8 cellular contexts compared by ENCODE assay signal in genomic region chr1:46603481-46603857, GRCh38. TPM values are rescaled to one million over a fixed set of nuclear protein-coding genes. Genes with fewer than 3 reads are reported as not detected.
DNase-seq lines count a peak whose midpoint lies in the region; ATAC-seq, FAIRE-seq and TF ChIP-seq lines count a peak whose summit lies in the region.

No MANE protein-coding gene starts in this region.

- no peaks in the 10 kb centered on the region for H3K9me3 ChIP-seq in BLaER1 treated with 17β-estradiol and CSF1 and Interleukin-3, amounts not matched to agents 10 nM and 100 nM (replicated peaks in 1 of 11)
- H3K9me3 ChIP-seq in IMR-90 (ENCODE audit: control insufficient read depth, insufficient read depth, low read length) (no peaks in the 10 kb centered on the region), mucosa of descending colon (no peaks in the 10 kb centered on the region)

- H3K27ac Mint-ChIP-seq in central memory CD8-positive, alpha-beta T cell (ENCODE audit: low read depth) = peak overlapping the region; percentile 91

- TF ChIP-seq POLR2A in IMR-90 (IDR thresholded peaks at IDR 0.05; ENCODE audit: low read depth, low read length) (no peak), H54 (IDR thresholded peaks at IDR 0.05; ENCODE audit: low read depth, low read length) (no peak)

- peak overlapping the region; percentile 69 to 99 (median 77) for H3K27ac ChIP-seq in BLaER1 treated with 17β-estradiol and CSF1 and Interleukin-3, amounts not matched to agents 10 nM and 100 nM
- H3K27ac ChIP-seq in IMR-90 (ENCODE audit: insufficient read depth, low read length) = no peak overlapping the region

- no peak overlapping the region for H2BK15ac ChIP-seq in IMR-90 (ENCODE audit: low read depth, low read length)

- no TSS peak for BruUV-seq in IMR-90 (replicated peaks; lab: Mats Ljungman, UMichigan)

- H4K5ac ChIP-seq in IMR-90 (ENCODE audit: low read depth, low read length) = no peak overlapping the region

- no peak for FAIRE-seq in H54 (lab: Jason Lieb, UNC)

- TF ChIP-seq RAD21 in IMR-90 (IDR thresholded peaks at IDR 0.05; ENCODE audit: low read length) = no peak

- H3K4ac ChIP-seq in IMR-90 (ENCODE audit: low read depth, low read length) = peak overlapping the region; percentile 46

- H3K27me3 ChIP-seq in BLaER1 treated with 17β-estradiol and CSF1 and Interleukin-3, amounts not matched to agents 10 nM and 100 nM = no peaks in the 10 kb centered on the region
- no peaks in the 10 kb centered on the region for H3K27me3 ChIP-seq in IMR-90 (ENCODE audit: control insufficient read depth, insufficient read depth, low read length)

- peak overlapping the region; percentile 98 for H2AFZ ChIP-seq in IMR-90 (replicated peaks; ENCODE audit: low read length, poor library complexity)

- H3K9me1 ChIP-seq in IMR-90 (ENCODE audit: insufficient read depth, low read length) = peaks cover 20% of the 10 kb centered on the region

- peak overlapping the region; percentile 76; the same call in 1 of the 2 replicates for H3K23ac ChIP-seq in IMR-90 (ENCODE audit: low read depth, low read length)

- H2BK20ac ChIP-seq in IMR-90 (ENCODE audit: low read depth, low read length) = no peak overlapping the region

- peaks cover 44 to 84% (median 71%) of the 10 kb centered on the region in 10 experiments for H3K4me1 ChIP-seq in BLaER1 treated with 17β-estradiol and CSF1 and Interleukin-3, amounts not matched to agents 10 nM and 100 nM
- H3K4me1 ChIP-seq in IMR-90 (ENCODE audit: control insufficient read depth, insufficient read depth, low read length) = peaks cover 12% of the 10 kb centered on the region
- peaks cover 18% of the 10 kb centered on the region for H3K4me1 ChIP-seq in mucosa of descending colon (ENCODE audit: low read depth)

- peak overlapping the region; percentile 75 to 99 (median 93) for H3K4me2 ChIP-seq in BLaER1 treated with 17β-estradiol and CSF1 and Interleukin-3, amounts not matched to agents 10 nM and 100 nM
- peak overlapping the region; percentile 93 for H3K4me2 ChIP-seq in IMR-90 (ENCODE audit: low read depth, low read length)

- H4K91ac ChIP-seq in IMR-90 (ENCODE audit: insufficient read depth, low read depth, low read length) = no peak overlapping the region

- dilution Hi-C loops in IMR-90 (cut with HindIII; ENCODE audit: low sequenced_read_pairs, unreplicated experiment) = no loop called here

- H3K36me3 ChIP-seq in BLaER1 treated with 17β-estradiol and CSF1 and Interleukin-3, amounts not matched to agents 10 nM and 100 nM = peaks cover 8 to 48% (median 16%) of the 10 kb centered on the region in 11 experiments; a peak in 21 of 22 replicates
- H3K36me3 ChIP-seq in IMR-90 (ENCODE audit: control insufficient read depth, insufficient read depth, low read length) (peaks cover 7% of the 10 kb centered on the region), mucosa of descending colon (ENCODE audit: low read depth) (no peaks in the 10 kb centered on the region)

- peak overlapping the region; percentile 35 for H2AK9ac ChIP-seq in IMR-90 (replicated peaks; ENCODE audit: low read depth, low read length, poor library complexity)

- TF ChIP-seq CTCF in IMR-90 (conservative IDR thresholded peaks at IDR 0.05; ENCODE audit: low read depth, low read length) (no peak), mucosa of descending colon (IDR thresholded peaks at IDR 0.05) (no peak), GM13977 (IDR thresholded peaks at IDR 0.05; ENCODE audit: extremely low read depth, insufficient read depth, missing control alignments) (no peak)

- peak overlapping the region; percentile 72; the same call in 1 of the 2 replicates for H3K14ac ChIP-seq in IMR-90 (replicated peaks; ENCODE audit: low read depth, low read length)

- H4K20me1 ChIP-seq in BLaER1 treated with 17β-estradiol and CSF1 and Interleukin-3, amounts not matched to agents 10 nM and 100 nM = peaks cover 0 to 9% (median 0%) of the 10 kb centered on the region in 11 experiments; a peak in 4 of 22 replicates
- peaks cover 15% of the 10 kb centered on the region; the same call in 1 of the 2 replicates for H4K20me1 ChIP-seq in IMR-90 (ENCODE audit: insufficient read depth, low read length)

- H3K4me3 ChIP-seq in BLaER1 treated with 17β-estradiol and CSF1 and Interleukin-3, amounts not matched to agents 10 nM and 100 nM = peak overlapping the region; percentile 64 to 89 (median 82)
- H3K4me3 ChIP-seq in IMR-90 (ENCODE audit: insufficient read depth, low read depth, low read length) = peak overlapping the region; percentile 92
- H3K4me3 ChIP-seq in mucosa of descending colon = peak overlapping the region; percentile 72

- no peak overlapping the region for H3K18ac ChIP-seq in IMR-90 (ENCODE audit: low read depth, low read length)

- H3K4me1 Mint-ChIP-seq in central memory CD8-positive, alpha-beta T cell = peaks cover 73% of the 10 kb centered on the region

- H2AK5ac ChIP-seq in IMR-90 (ENCODE audit: low read depth, low read length) = peak overlapping the region; percentile 54; the same call in 1 of the 2 replicates

- intact Hi-C loops in IMR-90 (cut with micrococcal nuclease) = loop anchor here (5.0 kb wide), 1 partner anchor 114 kb away; the partner anchor contains the start of gene EFCAB14
- intact Hi-C loops in mucosa of descending colon (cut with DNase I, micrococcal nuclease) = no loop called here

- H2BK5ac ChIP-seq in IMR-90 (ENCODE audit: low read depth, low read length, poor library complexity, severe bottlenecking) = no peak overlapping the region

- H2BK120ac ChIP-seq in IMR-90 (ENCODE audit: low read depth, low read length) = no peak overlapping the region

- no peaks in the 10 kb centered on the region for H3K9me3 Mint-ChIP-seq in central memory CD8-positive, alpha-beta T cell

- in situ Hi-C loops in IMR-90 (cut with MboI; ENCODE audit: low sequenced_read_pairs) = no loop called here
- in situ Hi-C loops in GM13977 (cut with MboI; ENCODE audit: low pct_unique_long_range_greater_than_20kb, low sequenced_read_pairs, unreplicated experiment) = no loop called here

- H3K79me1 ChIP-seq in IMR-90 (ENCODE audit: low read depth in 1 of 2, low read length in 2 of 2) = peaks cover 27 to 54% of the 10 kb centered on the region in 2 experiments

- ATAC-seq in IMR-90 (ENCODE audit: low read depth) = peak; percentile 2
- no peak for ATAC-seq in central memory CD8-positive, alpha-beta T cell (replicated peaks; ENCODE audit: extremely low read depth, poor library complexity, severe bottlenecking)
- ATAC-seq in mucosa of descending colon = peak; percentile 19

- CTCF ChIA-PET in IMR-90 (lab: Yijun Ruan, JAX) = interaction anchor here (1.6 kb wide), 1 partner anchor 8 kb away, joined by 8 read pairs; no protein-coding TSS in a partner anchor

- peak overlapping the region; percentile 75 to 94 (median 86) for H3K9ac ChIP-seq in BLaER1 treated with 17β-estradiol and CSF1 and Interleukin-3, amounts not matched to agents 10 nM and 100 nM
- peak overlapping the region; percentile 76 for H3K9ac ChIP-seq in IMR-90 (ENCODE audit: low read depth, low read length)

- peaks cover 17% of the 10 kb centered on the region for H3K36me3 Mint-ChIP-seq in central memory CD8-positive, alpha-beta T cell (ENCODE audit: insufficient read depth)

- peak overlapping the region; percentile 91 for H3K4me3 Mint-ChIP-seq in central memory CD8-positive, alpha-beta T cell

- H3K27me3 Mint-ChIP-seq in central memory CD8-positive, alpha-beta T cell = no peaks in the 10 kb centered on the region

- H4K8ac ChIP-seq in IMR-90 (ENCODE audit: low read depth in 2 of 2, low read length in 2 of 2) = peak overlapping the region; percentile 39 to 74; a peak in 2 of 4 replicates

- 0 out of 2 replicates have a peak overlapping the region, but pooled peaks have one; percentile 47 for H3K56ac ChIP-seq in IMR-90 (ENCODE audit: extremely low read depth, insufficient read depth, low read length)

- no peak for DNase-seq in IMR-90
- no peak for DNase-seq in central memory CD8-positive, alpha-beta T cell (ENCODE audit: low spot score in 2 of 2)
- peak in 1 of 3 donors; percentile 21 for DNase-seq in mucosa of descending colon
- no peak for DNase-seq in effector CD8-positive, alpha-beta T cell (lab: John Stamatoyannopoulos, UW)
- no peak for DNase-seq in UCSD-AML1 (lab: John Stamatoyannopoulos, UW; ENCODE audit: unreplicated experiment)
- no peak for DNase-seq in H54 (ENCODE audit: insufficient read length, low spot score)
- no peak for DNase-seq in GM13977 (ENCODE audit: low spot score)

- POLR2A ChIA-PET in IMR-90 (lab: Charles Lee; ENCODE audit: unreplicated experiment) = interaction anchor here (1.2 kb wide), 1 partner anchor 11 kb away, joined by 4 read pairs; no protein-coding TSS in a partner anchor

- 0% methylated on average over 2 of the region's 2 CpGs; no CpG with 5 or more reads in 1 of the 2 experiments for WGBS in IMR-90 (ENCODE audit: extremely low coverage in 2 of 2, insufficient read length in 1 of 2), 2 experiments

TF ChIP-seq in IMR-90, 13 proteins besides CTCF, POLR2A, EP300 and RAD21 (continues in another document):
- TF ChIP-seq SMC3 (IDR thresholded peaks at IDR 0.05; ENCODE audit: low read depth, low read length) (no peak), RCOR1 (IDR thresholded peaks at IDR 0.05; ENCODE audit: insufficient replicate concordance, low read length) (no peak), MXI1 (IDR thresholded peaks at IDR 0.05; ENCODE audit: borderline replicate concordance, low read depth, low read length) (no peak), USF2 (IDR thresholded peaks at IDR 0.05; ENCODE audit: low read depth, low read length) (no peak), FOS (IDR thresholded peaks at IDR 0.05; ENCODE audit: low read depth, low read length) (no peak)

RNA-seq across cellular contexts. Expression of gene MKNK1, which starts 0.6 kb away (rescaled TPM):
- total RNA-seq in IMR-90 (2012; rRNA removed) = 14.3 and 16.4 TPM in 2 replicates
- polyA plus RNA-seq in IMR-90 (2012; rRNA removed) = 32.9 and 35.2 TPM in 2 replicates
- polyA plus RNA-seq in IMR-90 (2012; cell fraction: cytosol; rRNA removed) = 19.1 and 20.7 TPM in 2 replicates
- polyA plus RNA-seq in IMR-90 (2012; cell fraction: nucleus; rRNA removed; ENCODE audit: low replicate concordance) = 196 and 231 TPM in 2 replicates
- 10 to 100 TPM; 51.5 to 65.7 (median 59.3) TPM for total RNA-seq in mucosa of descending colon

RNA-seq across cellular contexts. Expression of gene MOB3C, which starts 13.1 kb away (rescaled TPM):
- 6.4 and 7.3 TPM in 2 replicates for total RNA-seq in IMR-90 (2012; rRNA removed)
- 8.3 and 9.0 TPM in 2 replicates for polyA plus RNA-seq in IMR-90 (2012; rRNA removed)
- 7.2 and 9.7 TPM in 2 replicates for polyA plus RNA-seq in IMR-90 (2012; cell fraction: cytosol; rRNA removed)
- polyA plus RNA-seq in IMR-90 (2012; cell fraction: nucleus; rRNA removed; ENCODE audit: low replicate concordance) = 22.3 and 26.0 TPM in 2 replicates
- total RNA-seq in mucosa of descending colon = 10 to 100 TPM; 15.4 to 24.4 (median 17.4) TPM

RNA-seq across cellular contexts. Expression of gene KNCN, which starts 52.0 kb away (rescaled TPM):
- total RNA-seq in IMR-90 (2012; rRNA removed) (not detected in 2 replicates), mucosa of descending colon (not detected)
- polyA plus RNA-seq in IMR-90 (2012; rRNA removed) = not detected in 2 replicates
- not detected in 2 replicates for polyA plus RNA-seq in IMR-90 (2012; cell fraction: cytosol; rRNA removed)
- polyA plus RNA-seq in IMR-90 (2012; cell fraction: nucleus; rRNA removed; ENCODE audit: low replicate concordance) = not detected in 2 replicates
